In the genomic region with DNA sequence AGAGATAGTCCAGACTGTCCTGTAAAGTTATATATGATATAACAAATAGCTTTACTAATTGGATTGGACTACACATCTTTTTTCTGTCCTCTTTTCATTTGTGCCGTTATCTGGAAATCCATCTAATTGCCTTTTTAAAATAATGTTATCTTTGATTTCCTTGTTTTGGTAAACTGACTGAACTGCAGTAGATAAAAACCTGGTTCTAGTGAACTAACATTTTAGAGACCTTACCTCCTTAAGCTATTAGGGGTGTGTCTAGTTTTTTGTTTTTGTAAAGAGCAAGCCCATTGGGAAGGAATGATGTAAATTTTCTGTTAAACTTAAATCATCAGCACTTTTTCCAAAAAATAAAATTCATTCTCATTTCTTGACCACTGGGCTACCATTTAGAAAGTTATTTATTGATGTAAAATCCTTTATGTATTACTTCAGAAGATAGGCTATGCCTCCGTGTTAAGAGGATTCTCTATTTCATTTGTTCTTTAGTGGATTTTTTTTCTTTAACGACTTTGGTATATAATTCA, we compare ENCODE assay signal across 8 cellular contexts. TPM values are rescaled to one million over a fixed set of nuclear protein-coding genes. Genes with fewer than 3 reads are reported as not detected.
A peak's percentile ranks its signal among the peaks of the same experiment; 100 is the strongest.
DNase-seq lines count a peak whose midpoint lies in the region; ATAC-seq and TF ChIP-seq lines count a peak whose summit lies in the region.

No MANE protein-coding gene starts in this region.

- peaks cover 49% of the 10 kb centered on the region for H3K36me3 Mint-ChIP-seq in activated B cell treated with CpG ODN at 0.5 μM for 24 hours (ENCODE audit: low read depth)

- H3K4me1 ChIP-seq in iPS-18a (ENCODE audit: control insufficient read depth, low read depth, low read length), result peaks cover 19% of the 10 kb centered on the region
- H3K4me1 ChIP-seq in stomach smooth muscle (ENCODE audit: control insufficient read depth, insufficient read depth, low read length), result peaks cover 26% of the 10 kb centered on the region

- H3K4me3 Mint-ChIP-seq in activated B cell treated with CpG ODN at 0.5 μM for 24 hours, result peak overlapping the region; percentile 99

- H3K4me3 ChIP-seq in iPS-18a (ENCODE audit: low read length), result peak overlapping the region; percentile 98
- peak overlapping the region; percentile 93 to 95 for H3K4me3 ChIP-seq in stomach smooth muscle (ENCODE audit: low read length in 2 of 2)

- TF ChIP-seq CTCF in activated B cell treated with CpG ODN at 0.5 μM for 24 hours (IDR thresholded peaks at IDR 0.05), result no peak

- no peaks in the 10 kb centered on the region for H3K27me3 Mint-ChIP-seq in activated B cell treated with CpG ODN at 0.5 μM for 24 hours

- H3K9ac ChIP-seq in iPS-18a (ENCODE audit: low read length) (peak overlapping the region; percentile 99), stomach smooth muscle (ENCODE audit: low read length in 2 of 2) (peak overlapping the region in 1 of 2 donors; percentile 100)

- no peaks in the 10 kb centered on the region for H3K9me3 ChIP-seq in iPS-18a (ENCODE audit: control insufficient read depth, low read depth, low read length)
- no peaks in the 10 kb centered on the region for H3K9me3 ChIP-seq in stomach smooth muscle (ENCODE audit: control insufficient read depth in 2 of 2, low read length in 2 of 2)

- H3K27ac ChIP-seq in iPS-18a (ENCODE audit: low read length) (no peak overlapping the region), stomach smooth muscle (ENCODE audit: low read length) (no peak overlapping the region)

- peak overlapping the region; percentile 99 for H3K27ac Mint-ChIP-seq in activated B cell treated with CpG ODN at 0.5 μM for 24 hours

- POLR2A ChIA-PET in activated B cell treated with CpG ODN at 0.5 μM for 24 hours (lab: Charles Lee), result interaction anchor here (0.6 to 2.7 kb wide), 6 partner anchors 15 to 484 kb away, joined by 3 to 32 read pairs (median 3); a partner anchor contains a TSS

- DNase-seq in NCI-H510A treated with DMSO at 0.1 percent for 48 hours (lab: John Stamatoyannopoulos, UW) (peak; percentile 11), NCI-H510A (lab: John Stamatoyannopoulos, UW) (no peak), activated B cell treated with CpG ODN at 0.5 μM for 24 hours (no peak), SIG-M5 (lab: John Stamatoyannopoulos, UW) (no peak)
- no peak for DNase-seq in stimulated activated CD4-positive, alpha-beta T cell treated with anti-CD3 and anti-CD28 coated beads, Interleukin-2, amount 100 ng/mL, for 48 hours

- CTCF ChIA-PET in activated B cell treated with CpG ODN at 0.5 μM for 24 hours (lab: Charles Lee), result interaction anchor here (0.9 to 2.4 kb wide), 5 partner anchors 13 to 546 kb away, joined by 3 to 6 read pairs (median 4); no protein-coding TSS in a partner anchor

- intact Hi-C loops in activated B cell treated with CpG ODN at 0.5 μM for 24 hours (cut with micrococcal nuclease), result loop anchor here (1.0 to 5.0 kb wide), 3 partner anchors 9 to 753 kb away; a partner anchor contains a TSS

- H3K9me3 Mint-ChIP-seq in activated B cell treated with CpG ODN at 0.5 μM for 24 hours, result no peaks in the 10 kb centered on the region

- H3K36me3 ChIP-seq in iPS-18a (ENCODE audit: control insufficient read depth, low read depth, low read length), result peaks cover 24% of the 10 kb centered on the region
- H3K36me3 ChIP-seq in stomach smooth muscle (ENCODE audit: control insufficient read depth in 2 of 2, insufficient read depth in 2 of 2, low read length in 2 of 2), result peaks cover 5 to 7% of the 10 kb centered on the region in 2 donors

- H3K27me3 ChIP-seq in iPS-18a (ENCODE audit: control insufficient read depth, insufficient read depth, low read length) (no peaks in the 10 kb centered on the region), stomach smooth muscle (ENCODE audit: control insufficient read depth in 1 of 2, insufficient read depth in 2 of 2, low read length in 2 of 2) (no peaks in the 10 kb centered on the region)

- peaks cover 69% of the 10 kb centered on the region for H3K4me1 Mint-ChIP-seq in activated B cell treated with CpG ODN at 0.5 μM for 24 hours

- ATAC-seq in activated B cell treated with CpG ODN at 0.5 μM for 24 hours (ENCODE audit: low read depth), result no peak
- ATAC-seq in HG02938 (IDR thresholded peaks at IDR 0.05; ENCODE audit: unreplicated experiment), result no peak

RNA-seq across cellular contexts. Expression of a gene that starts 1.2 kb away (rescaled TPM):
- 2.0 and 4.7 TPM in 2 replicates for total RNA-seq in activated B cell treated with CpG ODN at 0.5 μM for 24 hours

RNA-seq across cellular contexts. Expression of a gene that starts 2.1 kb away (rescaled TPM):
- 101 and 113 TPM in 2 replicates for total RNA-seq in activated B cell treated with CpG ODN at 0.5 μM for 24 hours
